ENCODE assay signal across 29 cellular contexts in the genomic region with DNA sequence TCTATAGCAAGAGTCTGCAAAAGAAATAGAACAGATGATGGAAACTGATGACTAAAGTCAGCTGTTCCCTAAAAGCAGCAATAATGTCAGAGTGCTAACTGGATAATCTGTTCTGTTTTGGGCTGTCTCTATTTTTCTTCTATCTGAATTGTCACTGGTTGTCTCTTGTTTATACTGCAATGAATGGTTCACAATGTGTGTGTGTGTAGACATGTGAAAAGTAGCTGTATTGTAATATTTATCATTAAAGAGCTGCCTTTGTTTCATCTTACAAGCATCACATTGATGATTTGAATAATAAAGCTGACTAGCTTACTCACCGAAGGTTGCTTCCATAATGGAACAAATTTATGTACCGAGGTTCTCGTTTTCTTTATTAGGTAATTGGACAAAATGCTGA.
"Had no signal": no experiment of that assay in that cellular context is flagged by ENCODE, and none has a peak within 500 bp of the region (broad histone marks: within the 10 kb centered on the region; RNA-seq: fewer than 3 reads in every experiment).

No MANE protein-coding gene starts in this region.

- H3K4me1 ChIP-seq: adrenal gland, ascending aorta, neural progenitor cell, parathyroid adenoma, spleen, tibial artery, upper lobe of right lung had no signal

- H3K27ac ChIP-seq: adrenal gland, ascending aorta, cardiac muscle cell, neural progenitor cell, parathyroid adenoma, spleen, tibial artery, upper lobe of right lung had no signal

- H3K36me3 ChIP-seq: adrenal gland, ascending aorta, cardiac muscle cell, neural progenitor cell, spleen, tibial artery, upper lobe of right lung had no signal

- ATAC-seq: activated CD4-positive, alpha-beta T cell treated with anti-CD3 and anti-CD28 coated beads for 36 hours; esophagus mucosa; left colon; natural killer cell; right cardiac atrium; stimulated activated naive CD8-positive, alpha-beta T cell treated with anti-CD3 and anti-CD28 coated beads, Interleukin-15, Interleukin-2, amounts not matched to agents 100 U/mL and 50 U/mL, for 24 hours; upper lobe of right lung had no signal

- H3K27me3 Mint-ChIP-seq: activated CD4-positive, alpha-beta T cell treated with anti-CD3 and anti-CD28 coated beads for 36 hours; activated naive CD8-positive, alpha-beta T cell treated with anti-CD3 and anti-CD28 coated beads for 36 hours; brain; memory B cell had no signal

- H3K9me3 Mint-ChIP-seq: endodermal cell; natural killer cell; T-helper 2 cell treated with Interferon-gamma antibody and Interleukin-4, amounts not matched to agents 5 μg/mL and 100 μg/mL, for 36 hours had no signal

- H3K9me3 ChIP-seq: adrenal gland, ascending aorta, tibial artery, upper lobe of right lung had no signal

- H3K36me3 Mint-ChIP-seq: activated naive CD8-positive, alpha-beta T cell treated with anti-CD3 and anti-CD28 coated beads for 36 hours; brain; memory B cell; natural killer cell; neural progenitor cell had no signal

- FAIRE-seq: keratinocyte had no signal

- H3K4me3 Mint-ChIP-seq: activated CD4-positive, alpha-beta T cell treated with anti-CD3 and anti-CD28 coated beads for 36 hours; activated naive CD4-positive, alpha-beta T cell treated with anti-CD3 and anti-CD28 coated beads for 36 hours; activated naive CD8-positive, alpha-beta T cell treated with anti-CD3 and anti-CD28 coated beads for 36 hours; brain; endodermal cell; memory B cell; natural killer cell; neural progenitor cell; T-helper 2 cell treated with Interferon-gamma antibody and Interleukin-4, amounts not matched to agents 5 μg/mL and 100 μg/mL, for 36 hours had no signal

- DNase-seq: activated CD4-positive, alpha-beta T cell treated with anti-CD3 and anti-CD28 coated beads for 36 hours; activated CD4-positive, alpha-beta T cell treated with anti-CD3 and anti-CD28 coated beads, Interleukin-2, amount 50 U/mL, for 4 hours; activated CD4-positive, CD25-positive, alpha-beta regulatory T cell; activated effector memory CD4-positive, alpha-beta T cell treated with anti-CD3 and anti-CD28 coated beads, Interleukin-2, amount 50 U/mL, for 16 hours; activated naive CD4-positive, alpha-beta T cell treated with anti-CD3 and anti-CD28 coated beads for 36 hours; activated naive CD8-positive, alpha-beta T cell treated with anti-CD3 and anti-CD28 coated beads for 36 hours; adrenal gland; endodermal cell; foreskin fibroblast; glutamatergic neuron; left colon; natural killer cell; occipital lobe; right cardiac atrium; spleen; stimulated activated CD4-positive, alpha-beta T cell treated with anti-CD3 and anti-CD28 coated beads, Interleukin-2, amount 100 ng/mL, for 48 hours; stimulated activated naive CD8-positive, alpha-beta T cell treated with anti-CD3 and anti-CD28 coated beads, Interleukin-15, Interleukin-2, amounts not matched to agents 100 U/mL and 50 U/mL, for 24 hours; T-helper 1 cell; tibial artery; upper lobe of right lung had no signal

- H3K4me3 ChIP-seq: adrenal gland, ascending aorta, cardiac muscle cell, neural progenitor cell, spleen, tibial artery, upper lobe of right lung had no signal

- H3K27ac Mint-ChIP-seq: activated CD4-positive, alpha-beta T cell treated with anti-CD3 and anti-CD28 coated beads for 36 hours; activated naive CD4-positive, alpha-beta T cell treated with anti-CD3 and anti-CD28 coated beads for 36 hours; activated naive CD8-positive, alpha-beta T cell treated with anti-CD3 and anti-CD28 coated beads for 36 hours; endodermal cell; memory B cell; natural killer cell; neural progenitor cell; T-helper 2 cell treated with Interferon-gamma antibody and Interleukin-4, amounts not matched to agents 5 μg/mL and 100 μg/mL, for 36 hours had no signal

- H3K4me1 Mint-ChIP-seq: activated CD4-positive, alpha-beta T cell treated with anti-CD3 and anti-CD28 coated beads for 36 hours; activated naive CD8-positive, alpha-beta T cell treated with anti-CD3 and anti-CD28 coated beads for 36 hours; endodermal cell; memory B cell; natural killer cell; neural progenitor cell had no signal

- H3K27me3 ChIP-seq: adrenal gland, ascending aorta, cardiac muscle cell, neural progenitor cell, spleen, tibial artery, upper lobe of right lung had no signal
